ENCODE assay signal across 1 cellular context in the genomic region with DNA sequence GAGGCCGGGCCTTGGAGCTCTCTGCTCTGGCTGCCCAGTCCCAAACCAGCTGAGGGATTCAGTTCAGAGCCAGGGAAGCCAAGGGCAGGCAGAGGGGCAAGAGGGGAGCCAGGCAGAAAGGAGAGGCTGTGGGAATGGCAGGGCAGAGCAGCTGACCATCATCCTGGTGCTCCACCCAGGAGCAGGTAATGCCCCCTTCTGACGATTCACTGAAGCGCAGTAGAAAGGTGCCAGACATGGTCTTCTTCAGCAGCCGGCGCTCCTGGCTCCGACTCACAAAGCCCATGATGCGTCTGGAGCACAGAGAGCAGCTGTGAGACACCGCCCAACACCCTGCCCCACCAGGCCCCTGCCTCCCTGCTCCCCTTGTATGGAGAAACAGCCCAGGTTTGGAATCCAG.
TF ChIP-seq lines count a peak whose summit lies in the region.

No MANE protein-coding gene starts in this region.

TF ChIP-seq in GM23338, 12 proteins besides CTCF, POLR2A, EP300 and RAD21 (continued from another document):
- TF ChIP-seq, protein P1, sequence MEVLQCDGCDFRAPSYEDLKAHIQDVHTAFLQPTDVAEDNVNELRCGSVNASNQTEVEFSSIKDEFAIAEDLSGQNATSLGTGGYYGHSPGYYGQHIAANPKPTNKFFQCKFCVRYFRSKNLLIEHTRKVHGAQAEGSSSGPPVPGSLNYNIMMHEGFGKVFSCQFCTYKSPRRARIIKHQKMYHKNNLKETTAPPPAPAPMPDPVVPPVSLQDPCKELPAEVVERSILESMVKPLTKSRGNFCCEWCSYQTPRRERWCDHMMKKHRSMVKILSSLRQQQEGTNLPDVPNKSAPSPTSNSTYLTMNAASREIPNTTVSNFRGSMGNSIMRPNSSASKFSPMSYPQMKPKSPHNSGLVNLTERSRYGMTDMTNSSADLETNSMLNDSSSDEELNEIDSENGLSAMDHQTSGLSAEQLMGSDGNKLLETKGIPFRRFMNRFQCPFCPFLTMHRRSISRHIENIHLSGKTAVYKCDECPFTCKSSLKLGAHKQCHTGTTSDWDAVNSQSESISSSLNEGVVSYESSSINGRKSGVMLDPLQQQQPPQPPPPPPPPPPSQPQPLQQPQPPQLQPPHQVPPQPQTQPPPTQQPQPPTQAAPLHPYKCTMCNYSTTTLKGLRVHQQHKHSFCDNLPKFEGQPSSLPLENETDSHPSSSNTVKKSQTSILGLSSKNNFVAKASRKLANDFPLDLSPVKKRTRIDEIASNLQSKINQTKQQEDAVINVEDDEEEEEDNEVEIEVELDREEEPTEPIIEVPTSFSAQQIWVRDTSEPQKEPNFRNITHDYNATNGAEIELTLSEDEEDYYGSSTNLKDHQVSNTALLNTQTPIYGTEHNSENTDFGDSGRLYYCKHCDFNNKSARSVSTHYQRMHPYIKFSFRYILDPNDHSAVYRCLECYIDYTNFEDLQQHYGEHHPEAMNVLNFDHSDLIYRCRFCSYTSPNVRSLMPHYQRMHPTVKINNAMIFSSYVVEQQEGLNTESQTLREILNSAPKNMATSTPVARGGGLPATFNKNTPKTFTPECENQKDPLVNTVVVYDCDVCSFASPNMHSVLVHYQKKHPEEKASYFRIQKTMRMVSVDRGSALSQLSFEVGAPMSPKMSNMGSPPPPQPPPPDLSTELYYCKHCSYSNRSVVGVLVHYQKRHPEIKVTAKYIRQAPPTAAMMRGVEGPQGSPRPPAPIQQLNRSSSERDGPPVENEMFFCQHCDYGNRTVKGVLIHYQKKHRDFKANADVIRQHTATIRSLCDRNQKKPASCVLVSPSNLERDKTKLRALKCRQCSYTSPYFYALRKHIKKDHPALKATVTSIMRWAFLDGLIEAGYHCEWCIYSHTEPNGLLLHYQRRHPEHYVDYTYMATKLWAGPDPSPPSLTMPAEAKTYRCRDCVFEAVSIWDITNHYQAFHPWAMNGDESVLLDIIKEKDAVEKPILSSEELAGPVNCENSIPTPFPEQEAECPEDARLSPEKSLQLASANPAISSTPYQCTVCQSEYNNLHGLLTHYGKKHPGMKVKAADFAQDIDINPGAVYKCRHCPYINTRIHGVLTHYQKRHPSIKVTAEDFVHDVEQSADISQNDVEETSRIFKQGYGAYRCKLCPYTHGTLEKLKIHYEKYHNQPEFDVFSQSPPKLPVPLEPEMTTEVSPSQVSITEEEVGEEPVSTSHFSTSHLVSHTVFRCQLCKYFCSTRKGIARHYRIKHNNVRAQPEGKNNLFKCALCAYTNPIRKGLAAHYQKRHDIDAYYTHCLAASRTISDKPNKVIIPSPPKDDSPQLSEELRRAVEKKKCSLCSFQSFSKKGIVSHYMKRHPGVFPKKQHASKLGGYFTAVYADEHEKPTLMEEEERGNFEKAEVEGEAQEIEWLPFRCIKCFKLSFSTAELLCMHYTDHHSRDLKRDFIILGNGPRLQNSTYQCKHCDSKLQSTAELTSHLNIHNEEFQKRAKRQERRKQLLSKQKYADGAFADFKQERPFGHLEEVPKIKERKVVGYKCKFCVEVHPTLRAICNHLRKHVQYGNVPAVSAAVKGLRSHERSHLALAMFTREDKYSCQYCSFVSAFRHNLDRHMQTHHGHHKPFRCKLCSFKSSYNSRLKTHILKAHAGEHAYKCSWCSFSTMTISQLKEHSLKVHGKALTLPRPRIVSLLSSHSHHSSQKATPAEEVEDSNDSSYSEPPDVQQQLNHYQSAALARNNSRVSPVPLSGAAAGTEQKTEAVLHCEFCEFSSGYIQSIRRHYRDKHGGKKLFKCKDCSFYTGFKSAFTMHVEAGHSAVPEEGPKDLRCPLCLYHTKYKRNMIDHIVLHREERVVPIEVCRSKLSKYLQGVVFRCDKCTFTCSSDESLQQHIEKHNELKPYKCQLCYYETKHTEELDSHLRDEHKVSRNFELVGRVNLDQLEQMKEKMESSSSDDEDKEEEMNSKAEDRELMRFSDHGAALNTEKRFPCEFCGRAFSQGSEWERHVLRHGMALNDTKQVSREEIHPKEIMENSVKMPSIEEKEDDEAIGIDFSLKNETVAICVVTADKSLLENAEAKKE (CRISPR knock-in tag; IDR thresholded peaks at IDR 0.05): no peak
- TF ChIP-seq EZH2 (IDR thresholded peaks at IDR 0.05; ENCODE audit: low read depth, unreplicated experiment) (no peak), POLR2AphosphoS5 (IDR thresholded peaks at IDR 0.05; ENCODE audit: low read depth) (no peak), JUNB (IDR thresholded peaks at IDR 0.05; ENCODE audit: unreplicated experiment) (no peak), NANOG (IDR thresholded peaks at IDR 0.05; ENCODE audit: borderline replicate concordance) (no peak), STAT1 (IDR thresholded peaks at IDR 0.05; ENCODE audit: unreplicated experiment) (no peak)
- TF ChIP-seq, protein P2, sequence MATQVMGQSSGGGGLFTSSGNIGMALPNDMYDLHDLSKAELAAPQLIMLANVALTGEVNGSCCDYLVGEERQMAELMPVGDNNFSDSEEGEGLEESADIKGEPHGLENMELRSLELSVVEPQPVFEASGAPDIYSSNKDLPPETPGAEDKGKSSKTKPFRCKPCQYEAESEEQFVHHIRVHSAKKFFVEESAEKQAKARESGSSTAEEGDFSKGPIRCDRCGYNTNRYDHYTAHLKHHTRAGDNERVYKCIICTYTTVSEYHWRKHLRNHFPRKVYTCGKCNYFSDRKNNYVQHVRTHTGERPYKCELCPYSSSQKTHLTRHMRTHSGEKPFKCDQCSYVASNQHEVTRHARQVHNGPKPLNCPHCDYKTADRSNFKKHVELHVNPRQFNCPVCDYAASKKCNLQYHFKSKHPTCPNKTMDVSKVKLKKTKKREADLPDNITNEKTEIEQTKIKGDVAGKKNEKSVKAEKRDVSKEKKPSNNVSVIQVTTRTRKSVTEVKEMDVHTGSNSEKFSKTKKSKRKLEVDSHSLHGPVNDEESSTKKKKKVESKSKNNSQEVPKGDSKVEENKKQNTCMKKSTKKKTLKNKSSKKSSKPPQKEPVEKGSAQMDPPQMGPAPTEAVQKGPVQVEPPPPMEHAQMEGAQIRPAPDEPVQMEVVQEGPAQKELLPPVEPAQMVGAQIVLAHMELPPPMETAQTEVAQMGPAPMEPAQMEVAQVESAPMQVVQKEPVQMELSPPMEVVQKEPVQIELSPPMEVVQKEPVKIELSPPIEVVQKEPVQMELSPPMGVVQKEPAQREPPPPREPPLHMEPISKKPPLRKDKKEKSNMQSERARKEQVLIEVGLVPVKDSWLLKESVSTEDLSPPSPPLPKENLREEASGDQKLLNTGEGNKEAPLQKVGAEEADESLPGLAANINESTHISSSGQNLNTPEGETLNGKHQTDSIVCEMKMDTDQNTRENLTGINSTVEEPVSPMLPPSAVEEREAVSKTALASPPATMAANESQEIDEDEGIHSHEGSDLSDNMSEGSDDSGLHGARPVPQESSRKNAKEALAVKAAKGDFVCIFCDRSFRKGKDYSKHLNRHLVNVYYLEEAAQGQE (IDR thresholded peaks at IDR 0.05; ENCODE audit: unreplicated experiment): no peak
